18 cellular contexts compared by ENCODE assay signal in genomic region chr3:196168808-196169391, GRCh38. TPM values are rescaled to one million over a fixed set of nuclear protein-coding genes. Genes with fewer than 3 reads are reported as not detected.
A peak's percentile ranks its signal among the peaks of the same experiment; 100 is the strongest.
DNase-seq lines count a peak whose midpoint lies in the region; ATAC-seq and TF ChIP-seq lines count a peak whose summit lies in the region.
"Had no signal": no experiment of that assay in that cellular context is flagged by ENCODE, and none has a peak within 500 bp of the region (broad histone marks: within the 10 kb centered on the region; RNA-seq: fewer than 3 reads in every experiment).

No MANE protein-coding gene starts in this region.

- no peak overlapping the region for H3K4me3 Mint-ChIP-seq in activated T-cell treated with anti-CD3 and anti-CD28 coated beads, Interleukin-2, amount 50 U/mL, for 24 hours
- H3K4me3 Mint-ChIP-seq: CD4-positive, CD25-positive, alpha-beta regulatory T cell; naive thymus-derived CD8-positive, alpha-beta T cell had no signal

- H3K9me3 ChIP-seq in mucosa of descending colon (no peaks in the 10 kb centered on the region), sigmoid colon (no peaks in the 10 kb centered on the region)
- H3K9me3 ChIP-seq: esophagus squamous epithelium had no signal

- H3K27me3 ChIP-seq in sigmoid colon: no peaks in the 10 kb centered on the region
- H3K27me3 ChIP-seq: esophagus squamous epithelium had no signal

- H3K4me1 Mint-ChIP-seq in activated T-cell treated with anti-CD3 and anti-CD28 coated beads, Interleukin-2, amount 50 U/mL, for 24 hours (ENCODE audit: low read depth): peaks cover 14% of the 10 kb centered on the region

- DNase-seq in DMS 273 (lab: John Stamatoyannopoulos, UW; ENCODE audit: unreplicated experiment) (peak; percentile 92), LNCaP clone FGC (ENCODE audit: low read depth) (peak; percentile 85), NCI-H2196 treated with DMSO at 0.1 percent for 48 hours (lab: John Stamatoyannopoulos, UW; ENCODE audit: unreplicated experiment) (peak; percentile 99), mucosa of descending colon (no peak), sigmoid colon (no peak)
- no peak for DNase-seq in activated T-cell treated with anti-CD3 and anti-CD28 coated beads, Interleukin-2, amount 50 U/mL, for 24 hours
- DNase-seq: activated CD4-positive, alpha-beta T cell treated with anti-CD3 and anti-CD28 coated beads, Interleukin-2, amount 50 U/mL, for 4 hours; CD4-positive, CD25-positive, alpha-beta regulatory T cell; esophagus squamous epithelium; GDM1; naive thymus-derived CD8-positive, alpha-beta T cell; NCI-H2227 treated with DMSO at 0.1 percent for 48 hours; stimulated activated CD4-positive, alpha-beta T cell treated with anti-CD3 and anti-CD28 coated beads, Interleukin-4, amount 100 ng/mL, for 1 hour; T-helper 2 cell had no signal

- H3K4me3 ChIP-seq in LNCaP clone FGC (ENCODE audit: low read depth, low read length) (no peak overlapping the region), mucosa of descending colon (no peak overlapping the region), sigmoid colon (no peak overlapping the region)
- H3K4me3 ChIP-seq: esophagus squamous epithelium had no signal

- no peaks in the 10 kb centered on the region for H3K36me3 Mint-ChIP-seq in activated T-cell treated with anti-CD3 and anti-CD28 coated beads, Interleukin-2, amount 50 U/mL, for 24 hours (ENCODE audit: low read depth)
- H3K36me3 Mint-ChIP-seq: CD4-positive, CD25-positive, alpha-beta regulatory T cell; naive thymus-derived CD8-positive, alpha-beta T cell had no signal

- intact Hi-C loops in mucosa of descending colon (cut with DNase I, micrococcal nuclease) (no loop called here), sigmoid colon (cut with DNase I) (no loop called here)

- H3K9me3 Mint-ChIP-seq in activated T-cell treated with anti-CD3 and anti-CD28 coated beads, Interleukin-2, amount 50 U/mL, for 24 hours: no peaks in the 10 kb centered on the region
- H3K9me3 Mint-ChIP-seq: CD4-positive, CD25-positive, alpha-beta regulatory T cell; naive thymus-derived CD8-positive, alpha-beta T cell had no signal

- ATAC-seq in mucosa of descending colon (peak; percentile 64), HG02623 (IDR thresholded peaks at IDR 0.05; ENCODE audit: unreplicated experiment) (no peak)
- ATAC-seq: naive thymus-derived CD8-positive, alpha-beta T cell had no signal

- no peaks in the 10 kb centered on the region for H3K27me3 Mint-ChIP-seq in activated T-cell treated with anti-CD3 and anti-CD28 coated beads, Interleukin-2, amount 50 U/mL, for 24 hours
- H3K27me3 Mint-ChIP-seq: CD4-positive, CD25-positive, alpha-beta regulatory T cell; IgD-negative memory B cell; naive thymus-derived CD8-positive, alpha-beta T cell had no signal

- peaks cover 3% of the 10 kb centered on the region for H3K4me1 ChIP-seq in mucosa of descending colon (ENCODE audit: low read depth)
- no peaks in the 10 kb centered on the region for H3K4me1 ChIP-seq in sigmoid colon

- no peak overlapping the region for H3K27ac ChIP-seq in sigmoid colon
- H3K27ac ChIP-seq: esophagus squamous epithelium, RWPE1 had no signal

- no peak for TF ChIP-seq CTCF in LNCaP clone FGC (IDR thresholded peaks at IDR 0.05; ENCODE audit: control insufficient read depth, extremely low read depth, insufficient read depth)
- TF ChIP-seq CTCF in mucosa of descending colon (IDR thresholded peaks at IDR 0.05): no peak
- TF ChIP-seq CTCF in sigmoid colon (IDR thresholded peaks at IDR 0.05): no peak

- no peak overlapping the region for H3K27ac Mint-ChIP-seq in activated T-cell treated with anti-CD3 and anti-CD28 coated beads, Interleukin-2, amount 50 U/mL, for 24 hours
- H3K27ac Mint-ChIP-seq: CD4-positive, CD25-positive, alpha-beta regulatory T cell; IgD-negative memory B cell; naive thymus-derived CD8-positive, alpha-beta T cell had no signal

- no peak for TF ChIP-seq EP300 in sigmoid colon (IDR thresholded peaks at IDR 0.05)

- no peak for TF ChIP-seq POLR2A in sigmoid colon (IDR thresholded peaks at IDR 0.05)

- H3K36me3 ChIP-seq in mucosa of descending colon (ENCODE audit: low read depth) (no peaks in the 10 kb centered on the region), sigmoid colon (no peaks in the 10 kb centered on the region)
- H3K36me3 ChIP-seq: esophagus squamous epithelium had no signal

- 22 to 58% methylated on average over 6 of the region's 6 CpGs for WGBS in sigmoid colon, 2 donors

RNA-seq across cellular contexts. Expression of gene ZDHHC19, which starts 42.3 kb away (rescaled TPM):
- not detected for total RNA-seq in mucosa of descending colon
- under 1 TPM in 1 of 4 donors, not detected in 3; 0.99 TPM for total RNA-seq in sigmoid colon
- under 1 TPM in 1 of 3 donors, not detected in 2; 0.38 TPM for polyA plus RNA-seq in sigmoid colon
- total RNA-seq: CD4-positive, CD25-positive, alpha-beta regulatory T cell; dermis microvascular lymphatic vessel endothelial cell; esophagus squamous epithelium; naive thymus-derived CD8-positive, alpha-beta T cell had no signal
- polyA plus RNA-seq: CD4-positive, CD25-positive, alpha-beta regulatory T cell had no signal

RNA-seq across cellular contexts. Expression of gene SLC51A, which starts 47.4 kb away (rescaled TPM):
- total RNA-seq in mucosa of descending colon: 100 to 1,000 TPM in 1 of 3 donors, 10 to 100 TPM in 2; 16.4 to 135 (median 22.9) TPM
- total RNA-seq in sigmoid colon: not detected
- polyA plus RNA-seq in sigmoid colon: 10 to 100 TPM in 2 of 3 donors, 1 to 10 TPM in 1; 7.8 to 22.7 (median 11.1) TPM
- total RNA-seq: CD4-positive, CD25-positive, alpha-beta regulatory T cell; dermis microvascular lymphatic vessel endothelial cell; naive thymus-derived CD8-positive, alpha-beta T cell had no signal

Comparison
In these comparisons a context has a peak if more than half of its experiments do, and no peak if none do; other contexts are left out.
1. DNase-seq: peak in DMS 273 (single experiment), LNCaP clone FGC (single experiment) and NCI-H2196 treated with DMSO at 0.1 percent for 48 hours (single experiment); none in mucosa of descending colon (0 of 3), activated T-cell treated with anti-CD3 and anti-CD28 coated beads, Interleukin-2, amount 50 U/mL, for 24 hours (single experiment) and sigmoid colon (single experiment).
2. RNA of gene SLC51A, which starts 47.4 kb away (total RNA-seq): 16.4 to 135 TPM in mucosa of descending colon; not detected in sigmoid colon; every median in the first group is over 10 times any median in the second.